1 cellular context compared by ENCODE assay signal in the genomic region with DNA sequence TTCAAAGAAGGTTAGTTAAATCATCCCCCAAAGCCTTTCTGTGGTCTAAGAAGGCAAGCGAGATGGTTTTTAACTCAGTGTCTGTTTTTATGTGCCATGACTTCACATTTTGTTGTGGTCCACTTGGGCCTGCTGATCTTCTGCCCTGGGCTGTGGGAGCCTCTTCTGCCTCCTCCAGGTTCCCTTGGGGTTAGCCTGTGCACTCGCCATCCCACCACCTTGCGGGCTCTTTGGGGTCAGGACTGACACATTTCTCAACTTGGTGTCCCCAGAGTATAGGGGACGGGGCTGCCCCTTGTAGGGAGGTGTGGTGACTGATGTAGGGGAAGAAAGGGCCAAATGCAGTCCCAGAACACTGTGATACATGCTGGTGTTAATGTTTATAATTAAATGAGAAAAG.
TF ChIP-seq lines count a peak whose summit lies in the region.

No MANE protein-coding gene starts in this region.

TF ChIP-seq in WTC11, 78 proteins besides CTCF, POLR2A, EP300 and RAD21 (continued from another document):
- no peak for TF ChIP-seq E2F1 (CRISPR knock-in tag; IDR thresholded peaks at IDR 0.05)
- no peak for TF ChIP-seq TEAD1 (CRISPR knock-in tag; IDR thresholded peaks at IDR 0.05)
- no peak for TF ChIP-seq ZNF396 (CRISPR knock-in tag; IDR thresholded peaks at IDR 0.05; ENCODE audit: borderline replicate concordance)
- TF ChIP-seq, protein P1, sequence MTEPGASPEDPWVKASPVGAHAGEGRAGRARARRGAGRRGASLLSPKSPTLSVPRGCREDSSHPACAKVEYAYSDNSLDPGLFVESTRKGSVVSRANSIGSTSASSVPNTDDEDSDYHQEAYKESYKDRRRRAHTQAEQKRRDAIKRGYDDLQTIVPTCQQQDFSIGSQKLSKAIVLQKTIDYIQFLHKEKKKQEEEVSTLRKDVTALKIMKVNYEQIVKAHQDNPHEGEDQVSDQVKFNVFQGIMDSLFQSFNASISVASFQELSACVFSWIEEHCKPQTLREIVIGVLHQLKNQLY (CRISPR knock-in tag; IDR thresholded peaks at IDR 0.05): no peak
- no peak for TF ChIP-seq EMX1 (CRISPR knock-in tag; IDR thresholded peaks at IDR 0.05)
